8 cellular contexts compared by ENCODE assay signal in genomic region chr17:42322382-42323267, GRCh38.
DNase-seq lines count a peak whose midpoint lies in the region; ATAC-seq and TF ChIP-seq lines count a peak whose summit lies in the region.

No MANE protein-coding gene starts in this region.

- ATAC-seq in HG03280 (IDR thresholded peaks at IDR 0.05; ENCODE audit: unreplicated experiment), result peak; percentile 60
- no peak for ATAC-seq in GM18870 (IDR thresholded peaks at IDR 0.05; ENCODE audit: unreplicated experiment)

- no peak overlapping the region for H3K27ac ChIP-seq in caudate nucleus (ENCODE audit: low read depth, low read length)

- CTCF ChIA-PET in GM10248 (lab: Yijun Ruan, JAX), result interaction anchor here (0.7 to 31.0 kb wide), 22 partner anchors 10 to 198 kb away, joined by 3 to 890 read pairs (median 4); partner anchors contain the start of genes CAVIN1, KCNH4 and STAT3

- POLR2A ChIA-PET in GM10248 (lab: Yijun Ruan, JAX), result interaction anchor here (1.4 kb wide), 1 partner anchor 10 kb away, joined by 12 read pairs; no protein-coding TSS in a partner anchor

- peak; percentile 99 for TF ChIP-seq CTCF in GM10248 (IDR thresholded peaks at IDR 0.05; ENCODE audit: control extremely low read depth, extremely low read depth, low read depth, missing control alignments)

- DNase-seq in GM10248 (ENCODE audit: extremely low spot score), result peak; percentile 88
- DNase-seq in NCI-H510A (lab: John Stamatoyannopoulos, UW), result peak; percentile 77
- peak; percentile 90 for DNase-seq in activated CD4-positive, CD25-positive, alpha-beta regulatory T cell treated with anti-CD3 and anti-CD28 coated beads, Interleukin-2, amount 50 U/mL, for 72 hours
- DNase-seq in caudate nucleus (lab: John Stamatoyannopoulos, UW), result peak in 59 of 61 donors; percentile 31 to 95 (median 78)
- DNase-seq in kidney glomerular epithelial cell (lab: John Stamatoyannopoulos, UW), result peak; percentile 78
- DNase-seq in stimulated activated CD4-positive, alpha-beta T cell treated with anti-CD3 and anti-CD28 coated beads, Interleukin-1b, Interleukin-23, amount 100 ng/mL, for 48 hours, result peak; percentile 94
